19 cellular contexts compared by ENCODE assay signal in genomic region chr2:106232633-106233032, GRCh38. TPM values are rescaled to one million over a fixed set of nuclear protein-coding genes. Genes with fewer than 3 reads are reported as not detected.
A peak's percentile ranks its signal among the peaks of the same experiment; 100 is the strongest.
DNase-seq lines count a peak whose midpoint lies in the region; ATAC-seq, FAIRE-seq and TF ChIP-seq lines count a peak whose summit lies in the region.
"Had no signal": no experiment of that assay in that cellular context is flagged by ENCODE, and none has a peak within 500 bp of the region (broad histone marks: within the 10 kb centered on the region; RNA-seq: fewer than 3 reads in every experiment).

No MANE protein-coding gene starts in this region.

- H3K4me3 ChIP-seq in HepG2 (replicated peaks in 1 of 3; ENCODE audit: insufficient read depth in 1 of 3, low read depth in 2 of 3, low read length in 3 of 3) (no peak overlapping the region), sigmoid colon (no peak overlapping the region)

- H3K9me3 ChIP-seq in HepG2 (ENCODE audit: low read length) (peaks cover 31% of the 10 kb centered on the region), sigmoid colon (peaks cover 0 to 6% (median 3%) of the 10 kb centered on the region in 4 donors)

- TF ChIP-seq POLR2A in HepG2 (IDR thresholded peaks at IDR 0.05; ENCODE audit: insufficient read depth in 1 of 2, low read depth in 2 of 2, low read length in 2 of 2) (no peak), sigmoid colon (IDR thresholded peaks at IDR 0.05) (no peak)

- POLR2A ChIA-PET in HepG2 (lab: Yijun Ruan, JAX) = no interaction called here

- H3K4me1 ChIP-seq in HepG2 (ENCODE audit: insufficient read depth, low read length) (no peaks in the 10 kb centered on the region), sigmoid colon (no peaks in the 10 kb centered on the region)
- H3K4me1 ChIP-seq: Caco-2 had no signal

- H3K79me2 ChIP-seq in HepG2 (ENCODE audit: insufficient read depth, low read length) = no peaks in the 10 kb centered on the region

- no peak for FAIRE-seq in HepG2 (lab: Jason Lieb, UNC)
- FAIRE-seq in RCC 7860 (lab: Jason Lieb, UNC) = no peak
- FAIRE-seq: HTR-8/SVneo had no signal

- intact Hi-C loops in Right ventricle myocardium superior (cut with DNase I) = no loop called here
- intact Hi-C loops in HepG2 (cut with micrococcal nuclease; ENCODE audit: unreplicated experiment) = no loop called here
- intact Hi-C loops in sigmoid colon (cut with DNase I) = no loop called here

- H3K4me2 ChIP-seq in HepG2 (ENCODE audit: low read depth, low read length) = no peak overlapping the region

- BruUV-seq in HepG2 (replicated peaks; lab: Mats Ljungman, UMichigan) = no TSS peak

- H3K27me3 ChIP-seq in HepG2 (ENCODE audit: control insufficient read depth in 1 of 2, insufficient read depth in 2 of 2, low read length in 2 of 2) = no peaks in the 10 kb centered on the region
- no peaks in the 10 kb centered on the region for H3K27me3 ChIP-seq in sigmoid colon

- no peak for TF ChIP-seq EP300 in HepG2 (IDR thresholded peaks at IDR 0.05; ENCODE audit: low read depth in 2 of 2, low read length in 2 of 2)
- TF ChIP-seq EP300 in HepG2 (CRISPR knock-in tag; IDR thresholded peaks at IDR 0.05; ENCODE audit: borderline replicate concordance) = no peak
- no peak for TF ChIP-seq EP300 in sigmoid colon (IDR thresholded peaks at IDR 0.05)

- peak; percentile 67 for DNase-seq in NCI-H1694 (lab: John Stamatoyannopoulos, UW)
- peak; percentile 71 for DNase-seq in Right ventricle myocardium superior
- no peak for DNase-seq in HepG2 (ENCODE audit: low spot score)
- DNase-seq in putamen (ENCODE audit: low spot score) = peak; percentile 0
- DNase-seq in sigmoid colon = no peak
- no peak for DNase-seq in RCC 7860 (ENCODE audit: low spot score)
- DNase-seq in NCI-H2029 treated with DMSO at 0.1 percent for 48 hours (lab: John Stamatoyannopoulos, UW) = no peak
- DNase-seq: ACHN; AML-193; Caco-2; CD4-positive, CD25-positive, alpha-beta regulatory T cell; DMS53; H9; NCI-H1105; NCI-H187; PC-3 had no signal

- H3K27ac ChIP-seq in HepG2 (ENCODE audit: extremely low read length, insufficient read depth, low read length) (no peak overlapping the region), sigmoid colon (no peak overlapping the region)
- H3K27ac ChIP-seq: HL-60 had no signal

- TF ChIP-seq RAD21 in HepG2 (CRISPR knock-in tag; IDR thresholded peaks at IDR 0.05) = no peak

- WGBS in HepG2 (ENCODE audit: low lambda C conversion rate) = no CpG with 5 or more reads among the region's 1 CpG
- WGBS in sigmoid colon, 2 donors = 85 to 90% methylated on average over 1 of the region's 1 CpG

- H4K20me1 ChIP-seq in HepG2 (ENCODE audit: insufficient read depth, low read length) = no peaks in the 10 kb centered on the region

- ATAC-seq in Right ventricle myocardium superior (ENCODE audit: poor library complexity) (peak; percentile 98), HepG2 (peak; percentile 41; the same call in 2 of the 3 replicates), HG03378 (IDR thresholded peaks at IDR 0.05; ENCODE audit: unreplicated experiment) (no peak)
- ATAC-seq: PC-3 had no signal

- CTCF ChIA-PET in HepG2 (lab: Yijun Ruan, JAX; ENCODE audit: low intra/inter-chr PET ratio, low total read pairs) = no interaction called here

- H3K36me3 ChIP-seq in HepG2 (replicated peaks in 1 of 2; ENCODE audit: control insufficient read depth in 1 of 2, insufficient read depth in 2 of 2, low read length in 2 of 2) (no peaks in the 10 kb centered on the region), sigmoid colon (no peaks in the 10 kb centered on the region)

- in situ Hi-C loops in HepG2 (cut with HindIII; ENCODE audit: extremely low pct_ligation_motif_present, low pct_unique_long_range_greater_than_20kb) = no loop called here

- H3K9ac ChIP-seq in HepG2 (ENCODE audit: insufficient read depth, low read depth, low read length) = no peak overlapping the region

- no peak overlapping the region for H2AFZ ChIP-seq in HepG2 (ENCODE audit: low read length)

- TF ChIP-seq CTCF in HepG2 (CRISPR knock-in tag; IDR thresholded peaks at IDR 0.05) (no peak), sigmoid colon (IDR thresholded peaks at IDR 0.05) (no peak)

TF ChIP-seq in HepG2, 621 proteins besides CTCF, POLR2A, EP300 and RAD21:
- TF ChIP-seq ZNF552 (CRISPR knock-in tag; IDR thresholded peaks at IDR 0.05; ENCODE audit: borderline replicate concordance) (no peak), FOSL1 (CRISPR knock-in tag; IDR thresholded peaks at IDR 0.05; ENCODE audit: borderline replicate concordance) (no peak), ZNF841 (CRISPR knock-in tag; IDR thresholded peaks at IDR 0.05; ENCODE audit: borderline replicate concordance) (no peak), TCF7 (IDR thresholded peaks at IDR 0.05; ENCODE audit: low read depth) (no peak)
- TF ChIP-seq, protein P1, sequence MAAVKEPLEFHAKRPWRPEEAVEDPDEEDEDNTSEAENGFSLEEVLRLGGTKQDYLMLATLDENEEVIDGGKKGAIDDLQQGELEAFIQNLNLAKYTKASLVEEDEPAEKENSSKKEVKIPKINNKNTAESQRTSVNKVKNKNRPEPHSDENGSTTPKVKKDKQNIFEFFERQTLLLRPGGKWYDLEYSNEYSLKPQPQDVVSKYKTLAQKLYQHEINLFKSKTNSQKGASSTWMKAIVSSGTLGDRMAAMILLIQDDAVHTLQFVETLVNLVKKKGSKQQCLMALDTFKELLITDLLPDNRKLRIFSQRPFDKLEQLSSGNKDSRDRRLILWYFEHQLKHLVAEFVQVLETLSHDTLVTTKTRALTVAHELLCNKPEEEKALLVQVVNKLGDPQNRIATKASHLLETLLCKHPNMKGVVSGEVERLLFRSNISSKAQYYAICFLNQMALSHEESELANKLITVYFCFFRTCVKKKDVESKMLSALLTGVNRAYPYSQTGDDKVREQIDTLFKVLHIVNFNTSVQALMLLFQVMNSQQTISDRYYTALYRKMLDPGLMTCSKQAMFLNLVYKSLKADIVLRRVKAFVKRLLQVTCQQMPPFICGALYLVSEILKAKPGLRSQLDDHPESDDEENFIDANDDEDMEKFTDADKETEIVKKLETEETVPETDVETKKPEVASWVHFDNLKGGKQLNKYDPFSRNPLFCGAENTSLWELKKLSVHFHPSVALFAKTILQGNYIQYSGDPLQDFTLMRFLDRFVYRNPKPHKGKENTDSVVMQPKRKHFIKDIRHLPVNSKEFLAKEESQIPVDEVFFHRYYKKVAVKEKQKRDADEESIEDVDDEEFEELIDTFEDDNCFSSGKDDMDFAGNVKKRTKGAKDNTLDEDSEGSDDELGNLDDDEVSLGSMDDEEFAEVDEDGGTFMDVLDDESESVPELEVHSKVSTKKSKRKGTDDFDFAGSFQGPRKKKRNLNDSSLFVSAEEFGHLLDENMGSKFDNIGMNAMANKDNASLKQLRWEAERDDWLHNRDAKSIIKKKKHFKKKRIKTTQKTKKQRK (IDR thresholded peaks at IDR 0.05; ENCODE audit: low read length) = no peak

RNA-seq across cellular contexts. Expression of gene UXS1, which starts 38.5 kb away (rescaled TPM):
- total RNA-seq in Right ventricle myocardium superior = 21.0 TPM
- 35.4 and 53.3 TPM in 2 replicates for total RNA-seq in HepG2 (2016; rRNA removed; fragmentation: Illumina TruSeq; extraction: Trizol)
- 213 and 242 TPM in 2 replicates for total RNA-seq in HepG2 (2016; cell fraction: cytosol; rRNA removed; fragmentation: Illumina TruSeq; extraction: Trizol; ENCODE audit: low read depth)
- 35.4 and 55.0 TPM in 2 replicates for total RNA-seq in HepG2 (2016; cell fraction: insoluble cytoplasmic fraction; rRNA removed; fragmentation: Illumina TruSeq; extraction: Trizol)
- 82.8 and 94.5 TPM in 2 replicates for total RNA-seq in HepG2 (2016; cell fraction: membrane; rRNA removed; fragmentation: Illumina TruSeq; extraction: Trizol)
- 81.3 and 87.6 TPM in 2 replicates for total RNA-seq in HepG2 (2016; cell fraction: nucleus; rRNA removed; fragmentation: Illumina TruSeq; extraction: Trizol)
- 110 and 117 TPM in 2 replicates for polyA plus RNA-seq in HepG2 (2011; rRNA removed)
- polyA plus RNA-seq in HepG2 (2011; cell fraction: cytosol; rRNA removed) = 84.0 and 87.5 TPM in 2 replicates
- 63.2 and 66.8 TPM in 2 replicates for polyA plus RNA-seq in HepG2 (2011; cell fraction: nucleus; rRNA removed)
- 66.7 and 76.7 TPM in 2 replicates for polyA plus RNA-seq in HepG2 (2012)
- 24.5 and 28.9 TPM in 2 replicates for polyA plus RNA-seq in HepG2 (2016; cell fraction: cytosol; fragmentation: Illumina TruSeq; extraction: Trizol; ENCODE audit: low read depth)
- 51.5 and 54.9 TPM in 2 replicates for polyA plus RNA-seq in HepG2 (2016; cell fraction: insoluble cytoplasmic fraction; fragmentation: Illumina TruSeq; extraction: Trizol; ENCODE audit: low read depth)
- 39.9 TPM in 2 replicates for polyA plus RNA-seq in HepG2 (2016; cell fraction: membrane; fragmentation: Illumina TruSeq; extraction: Trizol; ENCODE audit: low read depth)
- 128 and 133 TPM in 2 replicates for polyA plus RNA-seq in HepG2 (2016; cell fraction: nucleus; fragmentation: Illumina TruSeq; extraction: Trizol; ENCODE audit: insufficient read depth, low read depth)
- polyA minus RNA-seq in HepG2 (2011; rRNA and poly(A)+ RNA removed; ENCODE audit: low replicate concordance) = 33.9 and 171 TPM in 2 replicates
- 65.9 and 83.0 TPM in 2 replicates for polyA minus RNA-seq in HepG2 (2011; cell fraction: cytosol; rRNA and poly(A)+ RNA removed)
- 109 TPM in 2 replicates for polyA minus RNA-seq in HepG2 (2011; cell fraction: nucleus; rRNA and poly(A)+ RNA removed)
- 10 to 100 TPM; 15.5 to 59.8 (median 32.9) TPM for total RNA-seq in sigmoid colon
- 10 to 100 TPM in 2 of 3 donors, 1 to 10 TPM in 1; 8.4 to 21.3 (median 10.9) TPM for polyA plus RNA-seq in sigmoid colon

Comparison
In these comparisons a context has a peak if more than half of its experiments do, and no peak if none do; other contexts are left out.
1. DNase-seq: peak in NCI-H1694 (single experiment), Right ventricle myocardium superior (single experiment) and putamen (single experiment); none in HepG2 (single experiment), sigmoid colon (single experiment), RCC 7860 (single experiment) and NCI-H2029 treated with DMSO at 0.1 percent for 48 hours (single experiment).